In the genomic region with DNA sequence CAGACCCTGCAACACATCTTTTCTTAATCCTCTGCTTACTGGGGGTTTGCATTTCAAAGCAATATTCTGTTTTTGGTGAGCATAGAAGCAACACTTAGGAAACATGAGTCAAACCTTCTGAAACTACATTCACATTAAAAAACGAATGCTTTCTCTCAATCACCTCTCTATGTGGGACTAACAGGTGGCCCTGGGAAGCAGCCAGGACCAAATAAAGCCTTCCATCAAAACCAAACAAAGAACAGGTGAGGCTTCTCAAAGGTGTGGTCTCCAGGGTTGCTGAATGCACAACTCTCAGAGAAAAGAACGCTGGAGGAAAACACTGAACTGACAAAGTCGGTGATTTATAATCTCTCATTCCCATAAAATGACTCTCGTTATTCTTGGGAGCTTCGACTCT, we compare ENCODE assay signal across 21 cellular contexts.
A peak's percentile ranks its signal among the peaks of the same experiment; 100 is the strongest.
DNase-seq lines count a peak whose midpoint lies in the region; ATAC-seq and TF ChIP-seq lines count a peak whose summit lies in the region.
"Had no signal": no experiment of that assay in that cellular context is flagged by ENCODE, and none has a peak within 500 bp of the region (broad histone marks: within the 10 kb centered on the region; RNA-seq: fewer than 3 reads in every experiment).

No MANE protein-coding gene starts in this region.

- TF ChIP-seq CTCF in prostate gland (IDR thresholded peaks at IDR 0.05) (no peak), endothelial cell (IDR thresholded peaks at IDR 0.05; ENCODE audit: unreplicated experiment) (no peak)

- H3K9me3 ChIP-seq in prostate gland: no peaks in the 10 kb centered on the region
- H3K9me3 ChIP-seq: heart left ventricle, SK-N-SH had no signal

- DNase-seq in DMS79 treated with DMSO at 0.1 percent for 48 hours (lab: John Stamatoyannopoulos, UW): peak; percentile 53
- peak; percentile 97 for DNase-seq in NCI-H187 treated with DMSO at 0.1 percent for 48 hours (lab: John Stamatoyannopoulos, UW)
- DNase-seq in NCI-H748 treated with DMSO at 0.1 percent for 48 hours (lab: John Stamatoyannopoulos, UW): peak; percentile 94
- peak; percentile 12 for DNase-seq in prostate gland (ENCODE audit: low spot score)
- DNase-seq in endothelial cell (ENCODE audit: low spot score): no peak
- DNase-seq in AG08396 (ENCODE audit: low spot score): no peak
- DNase-seq: activated CD8-positive, alpha-beta memory T cell treated with anti-CD3 and anti-CD28 coated beads, Interleukin-2, amount 50 U/mL, for 4 hours; activated naive CD8-positive, alpha-beta T cell treated with anti-CD3 and anti-CD28 coated beads for 36 hours; cerebellar nuclear complex; GF-D8; heart left ventricle; natural killer cell; SK-N-SH; substantia nigra had no signal

- intact Hi-C loops in prostate gland (cut with DNase I): no loop called here

- H3K4me1 ChIP-seq in prostate gland (replicated peaks): no peaks in the 10 kb centered on the region
- H3K4me1 ChIP-seq: heart left ventricle, parathyroid adenoma had no signal

- H3K4me3 Mint-ChIP-seq in endothelial cell (ENCODE audit: unreplicated experiment): no peak overlapping the region
- H3K4me3 Mint-ChIP-seq: activated naive CD8-positive, alpha-beta T cell treated with anti-CD3 and anti-CD28 coated beads for 36 hours; CD14-positive monocyte; natural killer cell; T-helper 2 cell treated with Interferon-gamma antibody and Interleukin-4, amounts not matched to agents 5 μg/mL and 100 μg/mL, for 36 hours had no signal

- 11% methylated on average over 5 of the region's 5 CpGs for WGBS in prostate gland

- H3K4me3 ChIP-seq in prostate gland: no peak overlapping the region
- H3K4me3 ChIP-seq: heart left ventricle had no signal

- no peaks in the 10 kb centered on the region for H3K9me3 Mint-ChIP-seq in endothelial cell (ENCODE audit: unreplicated experiment)
- H3K9me3 Mint-ChIP-seq: activated naive CD8-positive, alpha-beta T cell treated with anti-CD3 and anti-CD28 coated beads for 36 hours; activated T-helper 2 cell treated with anti-CD3 and anti-CD28 coated beads, Interferon-gamma antibody, Interleukin-2, Interleukin-4, amounts not matched to agents 10 μg/mL and 5 μg/mL and 100 μg/mL, durations not matched to agents 14 hours and 24 hours and 36 hours; T-helper 2 cell treated with Interferon-gamma antibody and Interleukin-4, amounts not matched to agents 5 μg/mL and 100 μg/mL, for 36 hours had no signal

- no peak for ATAC-seq in GM21528 (IDR thresholded peaks at IDR 0.05; ENCODE audit: low FRiP score, unreplicated experiment)
- ATAC-seq: heart left ventricle, left lobe of liver, natural killer cell had no signal

- no peaks in the 10 kb centered on the region for H3K27me3 ChIP-seq in prostate gland (replicated peaks; ENCODE audit: insufficient read depth)
- H3K27me3 ChIP-seq: heart left ventricle had no signal

- no peak for TF ChIP-seq POLR2A in prostate gland (IDR thresholded peaks at IDR 0.05)

- no peak overlapping the region for H3K27ac ChIP-seq in prostate gland
- H3K27ac ChIP-seq: heart left ventricle, parathyroid adenoma, VCaP had no signal

- no peaks in the 10 kb centered on the region for H3K36me3 Mint-ChIP-seq in endothelial cell (ENCODE audit: low read depth, unreplicated experiment)
- H3K36me3 Mint-ChIP-seq: activated naive CD8-positive, alpha-beta T cell treated with anti-CD3 and anti-CD28 coated beads for 36 hours; CD14-positive monocyte; natural killer cell had no signal

- H3K27ac Mint-ChIP-seq in endothelial cell (ENCODE audit: unreplicated experiment): no peak overlapping the region
- H3K27ac Mint-ChIP-seq: activated naive CD8-positive, alpha-beta T cell treated with anti-CD3 and anti-CD28 coated beads for 36 hours; activated T-helper 2 cell treated with anti-CD3 and anti-CD28 coated beads, Interferon-gamma antibody, Interleukin-2, Interleukin-4, amounts not matched to agents 10 μg/mL and 5 μg/mL and 100 μg/mL, durations not matched to agents 14 hours and 24 hours and 36 hours; CD14-positive monocyte; natural killer cell; T-helper 2 cell treated with Interferon-gamma antibody and Interleukin-4, amounts not matched to agents 5 μg/mL and 100 μg/mL, for 36 hours had no signal

- H3K4me1 Mint-ChIP-seq in endothelial cell (ENCODE audit: unreplicated experiment): no peaks in the 10 kb centered on the region
- H3K4me1 Mint-ChIP-seq: activated naive CD8-positive, alpha-beta T cell treated with anti-CD3 and anti-CD28 coated beads for 36 hours; CD14-positive monocyte; natural killer cell had no signal

- no peaks in the 10 kb centered on the region for H3K36me3 ChIP-seq in prostate gland
- H3K36me3 ChIP-seq: heart left ventricle had no signal

- H3K27me3 Mint-ChIP-seq in endothelial cell (ENCODE audit: unreplicated experiment): peaks cover 2% of the 10 kb centered on the region
- H3K27me3 Mint-ChIP-seq: activated naive CD8-positive, alpha-beta T cell treated with anti-CD3 and anti-CD28 coated beads for 36 hours had no signal

Comparison
In these comparisons a context has a peak if more than half of its experiments do, and no peak if none do; other contexts are left out.
1. DNase-seq: peak in DMS79 treated with DMSO at 0.1 percent for 48 hours (single experiment), NCI-H187 treated with DMSO at 0.1 percent for 48 hours (single experiment), NCI-H748 treated with DMSO at 0.1 percent for 48 hours (single experiment) and prostate gland (single experiment); none in endothelial cell (single experiment) and AG08396 (single experiment).